ENCODE assay signal across 9 cellular contexts in the genomic region with DNA sequence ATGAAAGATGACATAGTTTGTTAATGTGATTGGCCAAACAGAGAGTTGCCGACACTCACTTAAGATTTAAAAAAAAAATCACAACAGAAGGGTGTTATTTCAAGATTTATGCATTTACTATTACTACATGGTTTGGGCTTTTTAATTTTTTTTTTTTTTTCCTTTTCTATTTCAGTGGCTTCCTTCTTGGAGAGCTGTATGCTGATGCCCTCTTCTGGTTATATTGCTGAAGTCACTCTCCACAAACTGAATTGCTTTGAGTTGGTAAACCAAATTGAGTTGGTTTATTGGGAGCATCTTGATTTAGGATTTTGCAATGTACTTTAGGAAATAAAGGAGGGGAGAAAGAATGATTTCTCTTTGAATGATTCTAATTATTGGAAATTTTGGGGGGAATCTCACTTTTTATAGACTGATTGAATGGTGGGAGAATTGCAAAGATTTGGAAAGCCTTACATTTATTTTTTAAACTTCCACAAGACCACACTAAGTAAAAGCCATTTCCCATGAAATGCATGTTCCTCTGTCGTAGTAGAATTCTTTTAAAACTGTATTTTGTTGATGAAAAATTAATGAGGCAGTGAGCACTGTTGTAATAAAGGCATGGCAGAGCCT.
DNase-seq lines count a peak whose midpoint lies in the region; ATAC-seq, FAIRE-seq and TF ChIP-seq lines count a peak whose summit lies in the region.
"Had no signal": no experiment of that assay in that cellular context is flagged by ENCODE, and none has a peak within 500 bp of the region (broad histone marks: within the 10 kb centered on the region; RNA-seq: fewer than 3 reads in every experiment).

No MANE protein-coding gene starts in this region.

- ATAC-seq in HepG2 = no peak
- ATAC-seq in GM21528 (IDR thresholded peaks at IDR 0.05; ENCODE audit: low FRiP score, unreplicated experiment) = no peak

- peak; percentile 69 for TF ChIP-seq CTCF in astrocyte of the spinal cord (IDR thresholded peaks at IDR 0.05; ENCODE audit: low read depth, low read length)
- peak; percentile 42 for TF ChIP-seq CTCF in HepG2 (CRISPR knock-in tag; IDR thresholded peaks at IDR 0.05)

- TF ChIP-seq EP300 in HepG2 (IDR thresholded peaks at IDR 0.05; ENCODE audit: low read depth in 2 of 2, low read length in 2 of 2) (no peak), HepG2 (CRISPR knock-in tag; IDR thresholded peaks at IDR 0.05; ENCODE audit: borderline replicate concordance) (no peak)

- H3K27ac ChIP-seq in HepG2 (ENCODE audit: extremely low read length, insufficient read depth, low read length) = no peak overlapping the region

- no peaks in the 10 kb centered on the region for H3K79me2 ChIP-seq in HepG2 (ENCODE audit: insufficient read depth, low read length)

- H3K4me2 ChIP-seq in HepG2 (ENCODE audit: low read depth, low read length) = no peak overlapping the region

- H3K27me3 ChIP-seq in HepG2 (ENCODE audit: control insufficient read depth in 1 of 2, insufficient read depth in 2 of 2, low read length in 2 of 2) = no peaks in the 10 kb centered on the region

- no TSS peak for BruUV-seq in HepG2 (replicated peaks; lab: Mats Ljungman, UMichigan)

- in situ Hi-C loops in astrocyte of the spinal cord (cut with HindIII; ENCODE audit: low sequenced_read_pairs) = no loop called here
- in situ Hi-C loops in HepG2 (cut with HindIII; ENCODE audit: extremely low pct_ligation_motif_present, low pct_unique_long_range_greater_than_20kb) = loop anchor here (5.0 to 10.0 kb wide), 2 partner anchors 228 to 355 kb away; no protein-coding TSS in a partner anchor

- no peaks in the 10 kb centered on the region for H3K4me1 ChIP-seq in HepG2 (ENCODE audit: insufficient read depth, low read length)

- H3K9ac ChIP-seq in HepG2 (ENCODE audit: insufficient read depth, low read depth, low read length) = no peak overlapping the region

- no peak for TF ChIP-seq RAD21 in HepG2 (CRISPR knock-in tag; IDR thresholded peaks at IDR 0.05)

- H3K9me3 ChIP-seq in HepG2 (ENCODE audit: low read length) = no peaks in the 10 kb centered on the region

- no peak overlapping the region for H2AFZ ChIP-seq in HepG2 (ENCODE audit: low read length)

- no peaks in the 10 kb centered on the region for H3K36me3 ChIP-seq in HepG2 (replicated peaks in 1 of 2; ENCODE audit: control insufficient read depth in 1 of 2, insufficient read depth in 2 of 2, low read length in 2 of 2)

- WGBS in HepG2 (ENCODE audit: low lambda C conversion rate) = 0% methylated on average over 2 of the region's 2 CpGs

- POLR2A ChIA-PET in HepG2 (lab: Yijun Ruan, JAX) = no interaction called here

- no peaks in the 10 kb centered on the region for H4K20me1 ChIP-seq in HepG2 (ENCODE audit: insufficient read depth, low read length)

- peak; percentile 63 for FAIRE-seq in HepG2 (lab: Jason Lieb, UNC)

- H3K4me3 ChIP-seq in astrocyte of the spinal cord (ENCODE audit: low read depth, low read length) = no peak overlapping the region
- H3K4me3 ChIP-seq in HepG2 (replicated peaks in 1 of 3; ENCODE audit: insufficient read depth in 1 of 3, low read depth in 2 of 3, low read length in 3 of 3) = no peak overlapping the region

- DNase-seq in AML-193 (lab: John Stamatoyannopoulos, UW) (peak; percentile 5 to 19), HT-29 (ENCODE audit: low spot score) (peak; percentile 3), astrocyte of the spinal cord (ENCODE audit: low read depth, low spot score) (peak; percentile 57), HepG2 (ENCODE audit: low spot score) (no peak), HPDE6-E6E7 (ENCODE audit: extremely low spot score) (no peak), T-helper 1 cell (no peak), putamen (ENCODE audit: low spot score) (no peak)
- DNase-seq: stimulated activated CD4-positive, alpha-beta T cell treated with anti-CD3 and anti-CD28 coated beads, Interleukin-2, amount 100 ng/mL, for 24 hours had no signal

- intact Hi-C loops in HepG2 (cut with micrococcal nuclease; ENCODE audit: unreplicated experiment) = loop anchor here (2.0 to 5.0 kb wide), 2 partner anchors 67 to 358 kb away; no protein-coding TSS in a partner anchor

- TF ChIP-seq POLR2A in HepG2 (IDR thresholded peaks at IDR 0.05; ENCODE audit: insufficient read depth in 1 of 2, low read depth in 2 of 2, low read length in 2 of 2) = no peak

- CTCF ChIA-PET in HepG2 (lab: Yijun Ruan, JAX; ENCODE audit: low intra/inter-chr PET ratio, low total read pairs) = interaction anchor here (0.9 kb wide), 1 partner anchor 225 kb away, joined by 4 read pairs; no protein-coding TSS in a partner anchor

TF ChIP-seq in HepG2, 621 proteins besides CTCF, POLR2A, EP300 and RAD21:
- peak; percentile 33; the same call in 1 of the 2 replicates for TF ChIP-seq SMC3 (IDR thresholded peaks at IDR 0.05; ENCODE audit: low read length)
- TF ChIP-seq STAG1 (CRISPR knock-in tag; IDR thresholded peaks at IDR 0.05) = peak; percentile 49
- TF ChIP-seq ZBTB10 (CRISPR knock-in tag; IDR thresholded peaks at IDR 0.05; ENCODE audit: borderline replicate concordance) = no peak
- TF ChIP-seq, protein P1, sequence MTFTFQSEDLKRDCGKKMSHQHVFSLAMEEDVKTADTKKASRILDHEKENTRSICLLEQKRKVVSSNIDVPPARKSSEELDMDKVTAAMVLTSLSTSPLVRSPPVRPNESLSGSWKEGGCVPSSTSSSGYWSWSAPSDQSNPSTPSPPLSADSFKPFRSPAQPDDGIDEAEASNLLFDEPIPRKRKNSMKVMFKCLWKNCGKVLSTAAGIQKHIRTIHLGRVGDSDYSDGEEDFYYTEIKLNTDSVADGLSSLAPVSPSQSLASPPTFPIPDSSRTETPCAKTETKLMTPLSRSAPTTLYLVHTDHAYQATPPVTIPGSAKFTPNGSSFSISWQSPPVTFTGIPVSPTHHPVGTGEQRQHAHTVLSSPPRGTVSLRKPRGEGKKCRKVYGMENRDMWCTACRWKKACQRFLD (CRISPR knock-in tag; IDR thresholded peaks at IDR 0.05; ENCODE audit: borderline replicate concordance) = no peak

Comparison
In these comparisons a context has a peak if more than half of its experiments do, and no peak if none do; other contexts are left out.
1. DNase-seq: peak in AML-193 (2 of 2), HT-29 (single experiment) and astrocyte of the spinal cord (single experiment); none in HepG2 (single experiment), HPDE6-E6E7 (single experiment), T-helper 1 cell (0 of 5) and putamen (single experiment).